In the genomic region with DNA sequence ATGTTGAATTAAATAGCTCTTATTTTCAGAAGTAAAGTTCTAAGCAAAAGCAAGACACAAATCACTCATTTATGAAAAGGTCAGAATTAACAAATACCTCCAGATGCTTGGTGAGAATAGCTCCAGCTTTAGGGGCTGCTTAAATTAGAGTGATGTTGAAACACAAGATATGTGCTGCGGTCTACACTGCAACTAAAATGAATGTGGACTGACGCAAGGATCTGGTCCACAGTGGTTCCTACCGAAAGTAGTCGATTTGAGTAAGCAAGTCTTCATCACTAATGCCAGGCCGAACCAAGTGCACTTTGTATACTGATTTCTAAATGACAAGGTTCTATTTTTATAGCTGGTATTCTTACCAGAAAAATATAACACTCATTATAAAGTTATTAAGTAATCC, we compare ENCODE assay signal across 11 cellular contexts.
DNase-seq lines count a peak whose midpoint lies in the region; ATAC-seq lines count a peak whose summit lies in the region.
"Had no signal": no experiment of that assay in that cellular context is flagged by ENCODE, and none has a peak within 500 bp of the region (broad histone marks: within the 10 kb centered on the region; RNA-seq: fewer than 3 reads in every experiment).

No MANE protein-coding gene starts in this region.

- no peak overlapping the region for H3K4me3 Mint-ChIP-seq in activated T-helper 2 cell treated with anti-CD3 and anti-CD28 coated beads, Interferon-gamma antibody, Interleukin-2, Interleukin-4, amounts not matched to agents 10 μg/mL and 5 μg/mL and 100 μg/mL, durations not matched to agents 14 hours and 24 hours and 36 hours (ENCODE audit: low read depth)
- H3K4me3 Mint-ChIP-seq: T-helper 1 cell treated with Interleukin-12 subunit alpha and Interleukin-12 subunit beta and Interleukin-4 antibody, amounts not matched to agents 30 μg/mL and 1 μg/mL, for 36 hours had no signal

- no peak for DNase-seq in activated T-helper 2 cell treated with anti-CD3 and anti-CD28 coated beads, Interferon-gamma antibody, Interleukin-2, Interleukin-4, amounts not matched to agents 10 μg/mL and 5 μg/mL and 100 μg/mL, durations not matched to agents 14 hours and 24 hours and 36 hours (ENCODE audit: low spot score)
- no peak for DNase-seq in stimulated activated CD4-positive, alpha-beta T cell treated with anti-CD3 and anti-CD28 coated beads, Interleukin-4, amount 100 ng/mL, for 1 hour
- no peak for DNase-seq in NCI-H1694 (lab: John Stamatoyannopoulos, UW)
- no peak for DNase-seq in HPDE6-E6E7 (ENCODE audit: extremely low spot score)
- no peak for DNase-seq in midbrain (lab: John Stamatoyannopoulos, UW)
- DNase-seq: head of caudate nucleus, Kasumi-1 had no signal

- H3K27ac Mint-ChIP-seq in activated T-helper 2 cell treated with anti-CD3 and anti-CD28 coated beads, Interferon-gamma antibody, Interleukin-2, Interleukin-4, amounts not matched to agents 10 μg/mL and 5 μg/mL and 100 μg/mL, durations not matched to agents 14 hours and 24 hours and 36 hours = peak overlapping the region; percentile 15
- H3K27ac Mint-ChIP-seq: T-helper 1 cell treated with Interleukin-12 subunit alpha and Interleukin-12 subunit beta and Interleukin-4 antibody, amounts not matched to agents 30 μg/mL and 1 μg/mL, for 36 hours had no signal

- peaks cover 55% of the 10 kb centered on the region for H3K4me1 Mint-ChIP-seq in activated T-helper 2 cell treated with anti-CD3 and anti-CD28 coated beads, Interferon-gamma antibody, Interleukin-2, Interleukin-4, amounts not matched to agents 10 μg/mL and 5 μg/mL and 100 μg/mL, durations not matched to agents 14 hours and 24 hours and 36 hours (ENCODE audit: low read depth)

- intact Hi-C loops in activated T-helper 2 cell treated with anti-CD3 and anti-CD28 coated beads, Interferon-gamma antibody, Interleukin-2, Interleukin-4, amounts not matched to agents 10 μg/mL and 5 μg/mL and 100 μg/mL, durations not matched to agents 14 hours and 24 hours and 36 hours (cut with micrococcal nuclease) = loop anchor here (10.0 kb wide), 2 partner anchors 388 to 698 kb away; no protein-coding TSS in a partner anchor

- ATAC-seq in GM18511 (IDR thresholded peaks at IDR 0.05; ENCODE audit: unreplicated experiment) = peak; percentile 88
- peak; percentile 84 for ATAC-seq in GM21390 (IDR thresholded peaks at IDR 0.05; ENCODE audit: unreplicated experiment)
- peak; percentile 81 for ATAC-seq in HG03159 (IDR thresholded peaks at IDR 0.05; ENCODE audit: unreplicated experiment)

- H3K36me3 Mint-ChIP-seq in activated T-helper 2 cell treated with anti-CD3 and anti-CD28 coated beads, Interferon-gamma antibody, Interleukin-2, Interleukin-4, amounts not matched to agents 10 μg/mL and 5 μg/mL and 100 μg/mL, durations not matched to agents 14 hours and 24 hours and 36 hours (ENCODE audit: low read depth) = peaks cover 27% of the 10 kb centered on the region

- H3K27me3 Mint-ChIP-seq in activated T-helper 2 cell treated with anti-CD3 and anti-CD28 coated beads, Interferon-gamma antibody, Interleukin-2, Interleukin-4, amounts not matched to agents 10 μg/mL and 5 μg/mL and 100 μg/mL, durations not matched to agents 14 hours and 24 hours and 36 hours (ENCODE audit: low read depth) = no peaks in the 10 kb centered on the region

- H3K9me3 Mint-ChIP-seq in activated T-helper 2 cell treated with anti-CD3 and anti-CD28 coated beads, Interferon-gamma antibody, Interleukin-2, Interleukin-4, amounts not matched to agents 10 μg/mL and 5 μg/mL and 100 μg/mL, durations not matched to agents 14 hours and 24 hours and 36 hours = no peaks in the 10 kb centered on the region
- H3K9me3 Mint-ChIP-seq: T-helper 1 cell treated with Interleukin-12 subunit alpha and Interleukin-12 subunit beta and Interleukin-4 antibody, amounts not matched to agents 30 μg/mL and 1 μg/mL, for 36 hours had no signal
